8 cellular contexts compared by ENCODE assay signal in the genomic region with DNA sequence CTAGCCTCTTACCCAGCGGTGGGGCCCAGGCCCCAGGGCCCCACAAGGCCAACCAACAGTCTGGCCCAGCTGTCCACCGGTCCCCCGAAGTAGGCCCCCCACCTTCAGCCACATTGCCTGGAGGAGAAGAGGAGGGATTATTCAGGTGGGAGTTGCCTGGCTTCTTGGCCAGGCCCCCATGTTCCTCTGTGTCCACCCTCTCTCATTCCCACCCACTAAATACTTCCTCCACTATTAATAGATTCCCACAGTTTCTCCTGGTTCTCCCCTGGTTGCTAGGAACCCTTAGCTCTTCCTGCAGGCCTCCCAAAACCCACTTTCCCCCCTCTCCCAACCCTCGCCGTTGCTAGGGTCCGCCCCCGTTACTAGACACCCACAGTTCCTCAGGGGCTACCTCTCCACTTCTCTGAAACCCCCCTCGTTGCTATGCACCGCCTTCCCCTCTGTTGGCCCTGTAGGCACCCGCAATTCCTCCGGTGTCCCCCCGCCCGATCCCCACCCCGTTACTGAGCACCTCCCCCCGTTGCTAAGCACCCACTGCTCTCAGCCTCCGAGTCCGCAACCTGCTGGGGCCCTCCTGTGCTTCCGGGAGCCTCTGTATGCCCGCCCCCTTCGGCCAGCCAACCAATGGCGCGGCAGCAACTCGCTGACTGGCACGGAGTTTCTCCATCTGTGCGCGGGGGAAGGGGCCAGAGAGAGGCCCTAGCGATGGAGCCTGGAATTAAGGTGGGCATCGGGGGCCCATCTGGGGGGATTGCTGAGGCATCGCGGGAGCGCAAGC. TPM values are rescaled to one million over a fixed set of nuclear protein-coding genes. Genes with fewer than 3 reads are reported as not detected.
DNase-seq lines count a peak whose midpoint lies in the region; ATAC-seq and TF ChIP-seq lines count a peak whose summit lies in the region.

No MANE protein-coding gene starts in this region.

- no peaks in the 10 kb centered on the region for H3K27me3 ChIP-seq in breast epithelium

- peak overlapping the region; percentile 94 to 99 for H3K27ac ChIP-seq in breast epithelium
- peak overlapping the region; percentile 78 to 99 (median 95) for H3K27ac ChIP-seq in skin epidermis

- peak; percentile 73 for DNase-seq in 8988T
- peak; percentile 97 for DNase-seq in NCI-H2171 treated with DMSO at 0.1 percent for 48 hours (lab: John Stamatoyannopoulos, UW)
- peak; percentile 91 to 92 for DNase-seq in breast epithelium (ENCODE audit: low spot score in 2 of 2)
- DNase-seq in iPS-NIHi7 (ENCODE audit: extremely low spot score) = peak; percentile 92

- H3K9me3 ChIP-seq in breast epithelium = no peaks in the 10 kb centered on the region

- ATAC-seq in GM18520 (IDR thresholded peaks at IDR 0.05; ENCODE audit: unreplicated experiment) = peak; percentile 41
- ATAC-seq in HG03095 (IDR thresholded peaks at IDR 0.05; ENCODE audit: unreplicated experiment) = peak; percentile 57

- H3K4me1 ChIP-seq in breast epithelium = no peaks in the 10 kb centered on the region

- no peaks in the 10 kb centered on the region for H3K36me3 ChIP-seq in breast epithelium

- no peak for TF ChIP-seq CTCF in WI38 (IDR thresholded peaks at IDR 0.05; ENCODE audit: low read depth, low read length)
- TF ChIP-seq CTCF in breast epithelium (IDR thresholded peaks at IDR 0.05) = no peak

- H3K4me3 ChIP-seq in WI38 (ENCODE audit: low read depth, low read length) = peak overlapping the region; percentile 64
- H3K4me3 ChIP-seq in breast epithelium = peak overlapping the region; percentile 47 to 91 (median 86)
- H3K4me3 ChIP-seq in skin epidermis = peak overlapping the region; percentile 27 to 87 (median 51)

- TF ChIP-seq POLR2A in breast epithelium (IDR thresholded peaks at IDR 0.05) = no peak

- intact Hi-C loops in breast epithelium (cut with DNase I; ENCODE audit: low total_unique reads) = loop anchor here (1.0 kb wide), 1 partner anchor 37 kb away; the partner anchor contains the start of gene SNRPA

RNA-seq across cellular contexts. Expression of gene COQ8B, which starts 2.0 kb away (rescaled TPM):
- 10 to 100 TPM; 28.2 to 50.8 (median 45.7) TPM for total RNA-seq in breast epithelium

RNA-seq across cellular contexts. Expression of gene ITPKC, which starts 2.2 kb away (rescaled TPM):
- total RNA-seq in breast epithelium = 10 to 100 TPM; 41.8 to 71.6 (median 55.1) TPM

RNA-seq across cellular contexts. Expression of gene NUMBL, which starts 24.3 kb away (rescaled TPM):
- 10 to 100 TPM; 24.6 to 34.7 (median 30.9) TPM for total RNA-seq in breast epithelium

RNA-seq across cellular contexts. Expression of gene ACTMAP, which starts 35.6 kb away (rescaled TPM):
- total RNA-seq in breast epithelium = 1 to 10 TPM; 2.6 to 3.2 (median 2.9) TPM

RNA-seq across cellular contexts. Expression of gene SNRPA, which starts 36.3 kb away (rescaled TPM):
- 10 to 100 TPM; 41.6 to 52.8 (median 52.1) TPM for total RNA-seq in breast epithelium

Comparison
In these comparisons a context has a peak if more than half of its experiments do, and no peak if none do; other contexts are left out.
1. Peak in every context shown above with its lines: DNase-seq, ATAC-seq, H3K4me3 ChIP-seq and H3K27ac ChIP-seq.